Comparison of ENCODE assay signal across 14 cellular contexts in genomic region chr4:1182313-1182712, GRCh38. TPM values are rescaled to one million over a fixed set of nuclear protein-coding genes. Genes with fewer than 3 reads are reported as not detected.
DNase-seq lines count a peak whose midpoint lies in the region; ATAC-seq and TF ChIP-seq lines count a peak whose summit lies in the region.
"Had no signal": no experiment of that assay in that cellular context is flagged by ENCODE, and none has a peak within 500 bp of the region (broad histone marks: within the 10 kb centered on the region; RNA-seq: fewer than 3 reads in every experiment).

No MANE protein-coding gene starts in this region.

- peaks cover 44% of the 10 kb centered on the region for H3K4me1 Mint-ChIP-seq in activated CD4-positive, alpha-beta memory T cell treated with anti-CD3 and anti-CD28 coated beads, Interleukin-2, amount 10 ng/mL, durations not matched to agents 7 days and 5 days
- H3K4me1 Mint-ChIP-seq in activated CD4-positive, alpha-beta memory T cell treated with anti-CD3 and anti-CD28 coated beads for 36 hours (ENCODE audit: low read depth): peaks cover 13% of the 10 kb centered on the region
- H3K4me1 Mint-ChIP-seq in activated B cell treated with CpG ODN at 0.5 μM for 24 hours (peaks cover 33% of the 10 kb centered on the region), immature natural killer cell (peaks cover 86 to 96% of the 10 kb centered on the region in 2 donors)
- H3K4me1 Mint-ChIP-seq: H9 had no signal

- ATAC-seq in activated B cell treated with CpG ODN at 0.5 μM for 24 hours (ENCODE audit: low read depth) (no peak), GM21367 (IDR thresholded peaks at IDR 0.05; ENCODE audit: unreplicated experiment) (no peak)
- ATAC-seq: HepG2 had no signal

- peaks cover 13% of the 10 kb centered on the region for H3K27me3 Mint-ChIP-seq in activated CD4-positive, alpha-beta memory T cell treated with anti-CD3 and anti-CD28 coated beads, Interleukin-2, amount 10 ng/mL, durations not matched to agents 7 days and 5 days
- peaks cover 9% of the 10 kb centered on the region for H3K27me3 Mint-ChIP-seq in activated CD4-positive, alpha-beta memory T cell treated with anti-CD3 and anti-CD28 coated beads for 36 hours
- H3K27me3 Mint-ChIP-seq in activated B cell treated with CpG ODN at 0.5 μM for 24 hours (no peaks in the 10 kb centered on the region), immature natural killer cell (ENCODE audit: low read depth in 3 of 3) (peaks cover 4 to 16% (median 6%) of the 10 kb centered on the region in 3 donors)
- H3K27me3 Mint-ChIP-seq: CD4-positive, CD25-positive, alpha-beta regulatory T cell had no signal

- H3K36me3 Mint-ChIP-seq in activated CD4-positive, alpha-beta memory T cell treated with anti-CD3 and anti-CD28 coated beads, Interleukin-2, amount 10 ng/mL, durations not matched to agents 7 days and 5 days (ENCODE audit: low read depth): peaks cover 27% of the 10 kb centered on the region
- peaks cover 6% of the 10 kb centered on the region for H3K36me3 Mint-ChIP-seq in activated CD4-positive, alpha-beta memory T cell treated with anti-CD3 and anti-CD28 coated beads for 36 hours
- H3K36me3 Mint-ChIP-seq in activated B cell treated with CpG ODN at 0.5 μM for 24 hours (ENCODE audit: low read depth) (peaks cover 5% of the 10 kb centered on the region), immature natural killer cell (peaks cover 18 to 32% (median 30%) of the 10 kb centered on the region in 3 donors)

- intact Hi-C loops in activated CD4-positive, alpha-beta memory T cell treated with anti-CD3 and anti-CD28 coated beads for 36 hours (cut with micrococcal nuclease): loop anchor here (5.0 kb wide), 1 partner anchor 165 kb away; the partner anchor contains the start of gene UVSSA
- intact Hi-C loops in activated B cell treated with CpG ODN at 0.5 μM for 24 hours (cut with micrococcal nuclease): no loop called here

- no peak overlapping the region for H3K4me3 Mint-ChIP-seq in activated CD4-positive, alpha-beta memory T cell treated with anti-CD3 and anti-CD28 coated beads, Interleukin-2, amount 10 ng/mL, durations not matched to agents 7 days and 5 days
- H3K4me3 Mint-ChIP-seq in activated CD4-positive, alpha-beta memory T cell treated with anti-CD3 and anti-CD28 coated beads for 36 hours: no peak overlapping the region
- peak overlapping the region; percentile 50 for H3K4me3 Mint-ChIP-seq in activated B cell treated with CpG ODN at 0.5 μM for 24 hours
- H3K4me3 Mint-ChIP-seq in immature natural killer cell: peak overlapping the region; percentile 46 to 77 (median 71)
- H3K4me3 Mint-ChIP-seq: H9 had no signal

- CTCF ChIA-PET in activated CD4-positive, alpha-beta memory T cell treated with anti-CD3 and anti-CD28 coated beads, Interleukin-2, amount 10 ng/mL, durations not matched to agents 7 days and 5 days (lab: Charles Lee): interaction anchor here (2.9 kb wide), 1 partner anchor 20 kb away, joined by 16 read pairs; no protein-coding TSS in a partner anchor
- CTCF ChIA-PET in activated CD4-positive, alpha-beta memory T cell treated with anti-CD3 and anti-CD28 coated beads for 36 hours (lab: Charles Lee): interaction anchor here (2.6 to 2.9 kb wide), 2 partner anchors 15 to 86 kb away, joined by 8 to 11 read pairs; no protein-coding TSS in a partner anchor
- CTCF ChIA-PET in activated B cell treated with CpG ODN at 0.5 μM for 24 hours (lab: Charles Lee): interaction anchor here (1.1 kb wide), 1 partner anchor 15 kb away, joined by 3 read pairs; no protein-coding TSS in a partner anchor

- POLR2A ChIA-PET in activated CD4-positive, alpha-beta memory T cell treated with anti-CD3 and anti-CD28 coated beads, Interleukin-2, amount 10 ng/mL, durations not matched to agents 7 days and 5 days (lab: Charles Lee): interaction anchor here (1.2 to 1.4 kb wide), 2 partner anchors 10 to 107 kb away, joined by 3 to 4 read pairs; partner anchors contain the start of genes MAEA and SPON2
- POLR2A ChIA-PET in activated CD4-positive, alpha-beta memory T cell treated with anti-CD3 and anti-CD28 coated beads for 36 hours (lab: Charles Lee): no interaction called here
- POLR2A ChIA-PET in activated B cell treated with CpG ODN at 0.5 μM for 24 hours (lab: Charles Lee): no interaction called here

- no peak for DNase-seq in activated CD4-positive, alpha-beta memory T cell treated with anti-CD3 and anti-CD28 coated beads, Interleukin-2, amount 10 ng/mL, durations not matched to agents 7 days and 5 days
- no peak for DNase-seq in activated CD4-positive, alpha-beta memory T cell treated with anti-CD3 and anti-CD28 coated beads for 36 hours
- DNase-seq in activated B cell treated with CpG ODN at 0.5 μM for 24 hours: no peak
- DNase-seq in immature natural killer cell: no peak
- DNase-seq in mesenteric fat pad (ENCODE audit: low spot score): no peak
- no peak for DNase-seq in NCI-H2081 (lab: John Stamatoyannopoulos, UW)
- DNase-seq: ACHN; CD4-positive, CD25-positive, alpha-beta regulatory T cell; DMS79; GOT3; H9 had no signal

- peak overlapping the region; percentile 5 for H3K27ac Mint-ChIP-seq in activated CD4-positive, alpha-beta memory T cell treated with anti-CD3 and anti-CD28 coated beads, Interleukin-2, amount 10 ng/mL, durations not matched to agents 7 days and 5 days
- H3K27ac Mint-ChIP-seq in activated CD4-positive, alpha-beta memory T cell treated with anti-CD3 and anti-CD28 coated beads for 36 hours: no peak overlapping the region
- no peak overlapping the region for H3K27ac Mint-ChIP-seq in activated B cell treated with CpG ODN at 0.5 μM for 24 hours
- peak overlapping the region; percentile 81 to 94 (median 90) for H3K27ac Mint-ChIP-seq in immature natural killer cell
- H3K27ac Mint-ChIP-seq: CD4-positive, CD25-positive, alpha-beta regulatory T cell; H9 had no signal

- no peak for TF ChIP-seq CTCF in activated B cell treated with CpG ODN at 0.5 μM for 24 hours (IDR thresholded peaks at IDR 0.05)

- peaks cover 14% of the 10 kb centered on the region for H3K9me3 Mint-ChIP-seq in activated CD4-positive, alpha-beta memory T cell treated with anti-CD3 and anti-CD28 coated beads, Interleukin-2, amount 10 ng/mL, durations not matched to agents 7 days and 5 days
- H3K9me3 Mint-ChIP-seq in activated CD4-positive, alpha-beta memory T cell treated with anti-CD3 and anti-CD28 coated beads for 36 hours: peaks cover 15% of the 10 kb centered on the region
- H3K9me3 Mint-ChIP-seq in activated B cell treated with CpG ODN at 0.5 μM for 24 hours (peaks cover 13% of the 10 kb centered on the region), immature natural killer cell (peaks cover 7 to 24% (median 18%) of the 10 kb centered on the region in 6 donors)

RNA-seq across cellular contexts. Expression of gene SPON2, which starts 9.9 kb away (rescaled TPM):
- total RNA-seq in activated CD4-positive, alpha-beta memory T cell treated with anti-CD3 and anti-CD28 coated beads, Interleukin-2, amount 10 ng/mL, durations not matched to agents 7 days and 5 days: 10 to 100 TPM; 22.8 to 24.6 TPM
- 1 to 10 TPM; 9.0 to 9.5 TPM for total RNA-seq in activated CD4-positive, alpha-beta memory T cell treated with anti-CD3 and anti-CD28 coated beads for 36 hours
- total RNA-seq in activated B cell treated with CpG ODN at 0.5 μM for 24 hours: 2.2 and 3.4 TPM in 2 replicates
- polyA plus RNA-seq in immature natural killer cell: 1,000 to 10,000 TPM in 2 of 3 donors, 100 to 1,000 TPM in 1; 603 to 1,685 (median 1,079) TPM
- total RNA-seq in mesenteric fat pad: 27.3 TPM
- total RNA-seq: G401 had no signal

Comparison
In these comparisons a context has a peak if more than half of its experiments do, and no peak if none do; other contexts are left out.
1. H3K27ac Mint-ChIP-seq: peak in activated CD4-positive, alpha-beta memory T cell treated with anti-CD3 and anti-CD28 coated beads, Interleukin-2, amount 10 ng/mL, durations not matched to agents 7 days and 5 days (single experiment) and immature natural killer cell (6 of 6); none in activated CD4-positive, alpha-beta memory T cell treated with anti-CD3 and anti-CD28 coated beads for 36 hours (single experiment) and activated B cell treated with CpG ODN at 0.5 μM for 24 hours (single experiment).
2. H3K4me3 Mint-ChIP-seq: peak in activated B cell treated with CpG ODN at 0.5 μM for 24 hours (single experiment) and immature natural killer cell (5 of 5); none in activated CD4-positive, alpha-beta memory T cell treated with anti-CD3 and anti-CD28 coated beads, Interleukin-2, amount 10 ng/mL, durations not matched to agents 7 days and 5 days (single experiment) and activated CD4-positive, alpha-beta memory T cell treated with anti-CD3 and anti-CD28 coated beads for 36 hours (single experiment).